11 cellular contexts compared by ENCODE assay signal in genomic region chr3:169968224-169968623, GRCh38. TPM values are rescaled to one million over a fixed set of nuclear protein-coding genes. Genes with fewer than 3 reads are reported as not detected.
A peak's percentile ranks its signal among the peaks of the same experiment; 100 is the strongest.
DNase-seq lines count a peak whose midpoint lies in the region; ATAC-seq and TF ChIP-seq lines count a peak whose summit lies in the region.
"Had no signal": no experiment of that assay in that cellular context is flagged by ENCODE, and none has a peak within 500 bp of the region (broad histone marks: within the 10 kb centered on the region; RNA-seq: fewer than 3 reads in every experiment).

No MANE protein-coding gene starts in this region.

- TF ChIP-seq CTCF in left ventricle myocardium inferior (IDR thresholded peaks at IDR 0.05; ENCODE audit: borderline replicate concordance) = no peak
- no peak for TF ChIP-seq CTCF in astrocyte of the spinal cord (IDR thresholded peaks at IDR 0.05; ENCODE audit: low read depth, low read length)
- TF ChIP-seq CTCF in lower lobe of right lung (IDR thresholded peaks at IDR 0.05) = no peak

- DNase-seq in left ventricle myocardium inferior (no peak), Right ventricle myocardium inferior (ENCODE audit: missing footprints) (no peak), astrocyte of the spinal cord (ENCODE audit: low read depth, low spot score) (no peak), lower lobe of right lung (no peak), D341Med (ENCODE audit: low spot score) (no peak), GM19240 (ENCODE audit: insufficient read length, low spot score) (no peak), sciatic nerve (ENCODE audit: low spot score) (no peak)
- DNase-seq: adrenal gland, DMS79 had no signal

- H3K27ac ChIP-seq in left ventricle myocardium inferior (replicated peaks) = no peak overlapping the region
- no peak overlapping the region for H3K27ac ChIP-seq in lower lobe of right lung

- no peaks in the 10 kb centered on the region for H3K9me3 ChIP-seq in left ventricle myocardium inferior (replicated peaks)
- no peaks in the 10 kb centered on the region for H3K9me3 ChIP-seq in lower lobe of right lung
- H3K9me3 ChIP-seq: adrenal gland had no signal

- H3K27me3 ChIP-seq in left ventricle myocardium inferior (ENCODE audit: low read depth) (no peaks in the 10 kb centered on the region), lower lobe of right lung (ENCODE audit: low read depth) (no peaks in the 10 kb centered on the region)
- H3K27me3 ChIP-seq: adrenal gland had no signal

- in situ Hi-C loops in astrocyte of the spinal cord (cut with HindIII; ENCODE audit: low sequenced_read_pairs) = no loop called here

- H3K36me3 ChIP-seq in left ventricle myocardium inferior = peaks cover under 1% of the 10 kb centered on the region
- H3K36me3 ChIP-seq in lower lobe of right lung = peaks cover 12% of the 10 kb centered on the region
- H3K36me3 ChIP-seq: adrenal gland had no signal

- ATAC-seq in Right ventricle myocardium inferior (no peak), lower lobe of right lung (no peak), sciatic nerve (no peak), HG03097 (IDR thresholded peaks at IDR 0.05; ENCODE audit: low FRiP score, unreplicated experiment) (no peak)

- H3K4me1 ChIP-seq in left ventricle myocardium inferior = peaks cover 71% of the 10 kb centered on the region
- H3K4me1 ChIP-seq in lower lobe of right lung = peaks cover 52% of the 10 kb centered on the region

- intact Hi-C loops in left ventricle myocardium inferior (cut with micrococcal nuclease) = no loop called here
- intact Hi-C loops in Right ventricle myocardium inferior (cut with DNase I) = loop anchor here (5.0 to 10.0 kb wide), 2 partner anchors 193 to 214 kb away; partner anchors contain the start of genes MYNN and PHC3
- intact Hi-C loops in lower lobe of right lung (cut with DNase I) = no loop called here
- intact Hi-C loops in sciatic nerve (cut with DNase I) = no loop called here

- H3K4me3 ChIP-seq in left ventricle myocardium inferior = peak overlapping the region; percentile 91
- H3K4me3 ChIP-seq in astrocyte of the spinal cord (ENCODE audit: low read depth, low read length) = peak overlapping the region; percentile 1
- peak overlapping the region; percentile 82 for H3K4me3 ChIP-seq in lower lobe of right lung

RNA-seq across cellular contexts. Expression of gene SEC62, which starts 1.6 kb away (rescaled TPM):
- total RNA-seq in left ventricle myocardium inferior = 76.5 TPM
- 78.0 TPM for total RNA-seq in Right ventricle myocardium inferior
- total RNA-seq in lower lobe of right lung = 153 TPM
- total RNA-seq in sciatic nerve = 232 TPM

RNA-seq across cellular contexts. Expression of gene SAMD7, which starts 56.9 kb away (rescaled TPM):
- not detected for total RNA-seq in left ventricle myocardium inferior
- not detected for total RNA-seq in Right ventricle myocardium inferior
- not detected for total RNA-seq in lower lobe of right lung
- not detected for total RNA-seq in sciatic nerve
- total RNA-seq: adrenal gland, lung had no signal

Comparison
In these comparisons a context has a peak if more than half of its experiments do, and no peak if none do; other contexts are left out.
1. H3K4me3 ChIP-seq: peak in every context shown above with its lines; median percentile 91 in left ventricle myocardium inferior; 82 in lower lobe of right lung; 1 in astrocyte of the spinal cord.